8 cellular contexts compared by ENCODE assay signal in genomic region chr20:48657426-48658197, GRCh38.
DNase-seq lines count a peak whose midpoint lies in the region; ATAC-seq and TF ChIP-seq lines count a peak whose summit lies in the region.

No MANE protein-coding gene starts in this region.

- no peak overlapping the region for H2BK120ac ChIP-seq in H9 (ENCODE audit: low read depth, low read length, poor library complexity, severe bottlenecking)

- H2BK20ac ChIP-seq in H9 (ENCODE audit: low read depth, low read length, poor library complexity, severe bottlenecking), result no peak overlapping the region

- DNase-seq in AG09319 (ENCODE audit: extremely low read depth, low read depth) (peak; percentile 44), H9 (peak; percentile 76), NCI-H526 treated with DMSO at 0.1 percent for 48 hours (lab: John Stamatoyannopoulos, UW) (peak; percentile 52), coronary artery (ENCODE audit: low spot score) (no peak), lower leg skin (ENCODE audit: low spot score in 2 of 2) (peak; percentile 63 to 90)
- DNase-seq in activated CD4-positive, alpha-beta T cell treated with anti-CD3 and anti-CD28 coated beads, Interleukin-2, amount 50 U/mL, for 24 hours (ENCODE audit: low read depth in 1 of 2, low spot score in 1 of 2), result peak; percentile 44 to 65
- peak; percentile 24 for DNase-seq in stimulated activated CD8-positive, alpha-beta memory T cell treated with anti-CD3 and anti-CD28 coated beads, Interleukin-12 subunit alpha, Interleukin-12 subunit beta, amount 100 ng/mL, for 4 hours (ENCODE audit: low read depth)

- H3K4me1 ChIP-seq in H9 (ENCODE audit: insufficient read depth, low read length), result no peaks in the 10 kb centered on the region

- H3K23ac ChIP-seq in H9 (ENCODE audit: insufficient read length, low read depth, low read length), result no peak overlapping the region

- H3K9ac ChIP-seq in H9 (ENCODE audit: extremely low read depth, insufficient read length, low read length), result no peak overlapping the region

- H2AFZ ChIP-seq in H9 (ENCODE audit: low read length), result no peak overlapping the region

- intact Hi-C loops in lower leg skin (cut with DNase I; ENCODE audit: low total_unique reads), result loop anchor here (2.0 kb wide), 1 partner anchor 247 kb away; no protein-coding TSS in a partner anchor

- no peak overlapping the region for H4K5ac ChIP-seq in H9 (ENCODE audit: insufficient read length, low read depth, low read length)

- no peak overlapping the region; a peak in 1 of 5 replicates for H3K4me3 Mint-ChIP-seq in H9

- no peak overlapping the region for H3T11ph ChIP-seq in H9 (ENCODE audit: low read length)

- H2BK5ac ChIP-seq in H9 (ENCODE audit: insufficient read length, low read length), result no peak overlapping the region

- no peaks in the 10 kb centered on the region for H3K27me3 ChIP-seq in H9 (ENCODE audit: insufficient read depth, low read length)

- H3K79me1 ChIP-seq in H9 (ENCODE audit: insufficient read depth, low read depth, low read length, poor library complexity, severe bottlenecking), result no peaks in the 10 kb centered on the region

- no peak overlapping the region for H2BK12ac ChIP-seq in H9 (ENCODE audit: insufficient read length, low read depth, low read length)

- H3K4me1 Mint-ChIP-seq in H9, result peaks cover 4% of the 10 kb centered on the region in 2 experiments; a peak in 2 of 4 replicates

- H4K91ac ChIP-seq in H9 (ENCODE audit: insufficient read length, low read depth, low read length), result peak overlapping the region; percentile 54

- no peak overlapping the region for H4K8ac ChIP-seq in H9 (replicated peaks; ENCODE audit: insufficient read length, low read depth, low read length)

- WGBS in H9 (ENCODE audit: extremely low coverage, insufficient read length, low lambda C conversion rate), result no CpG with 5 or more reads among the region's 21 CpGs
- WGBS in lower leg skin, 2 donors, result 60 to 63% methylated on average over 20 to 21 of the region's 21 CpGs

- no peak overlapping the region for H3K18ac ChIP-seq in H9 (ENCODE audit: insufficient read length, low read depth, low read length)

- H3K79me2 ChIP-seq in H9 (ENCODE audit: insufficient read depth, low read length), result no peaks in the 10 kb centered on the region

- H3K9me3 ChIP-seq in H9 (ENCODE audit: control insufficient read depth, low read depth, low read length), result no peaks in the 10 kb centered on the region

- no peak overlapping the region for H3K27ac ChIP-seq in H9 (ENCODE audit: insufficient read length, low read depth, low read length)
- H3K27ac ChIP-seq in coronary artery, result peak overlapping the region; percentile 54 to 57

- peak overlapping the region in 1 of 3 experiments; percentile 44; a peak in 2 of 7 replicates for H3K27ac Mint-ChIP-seq in H9

- no peak overlapping the region for H3K4me2 ChIP-seq in H9 (ENCODE audit: insufficient read depth, insufficient read length, low read length)

- H2AK5ac ChIP-seq in H9 (ENCODE audit: insufficient read length, low read length), result no peak overlapping the region

- no peak for ATAC-seq in HG02870 (IDR thresholded peaks at IDR 0.05; ENCODE audit: unreplicated experiment)

- TF ChIP-seq CTCF in AG09319 (IDR thresholded peaks at IDR 0.05; ENCODE audit: low read depth, low read length) (peak; percentile 97), H9 (conservative IDR thresholded peaks at IDR 0.05) (peak; percentile 95), coronary artery (IDR thresholded peaks at IDR 0.05) (peak; percentile 96), lower leg skin (IDR thresholded peaks at IDR 0.05) (peak in 1 of 3 donors; percentile 91)

- H3K56ac ChIP-seq in H9 (ENCODE audit: insufficient read length, low read depth, low read length), result no peak overlapping the region

- peaks cover 0 to 10% (median 8%) of the 10 kb centered on the region in 3 experiments; a peak in 5 of 7 replicates for H3K36me3 Mint-ChIP-seq in H9 (ENCODE audit: insufficient read depth in 1 of 3, low read depth in 3 of 3)

- H4K20me1 ChIP-seq in H9 (ENCODE audit: control insufficient read depth, insufficient read depth, insufficient read length), result peaks cover 2% of the 10 kb centered on the region

- TF ChIP-seq POLR2A in lower leg skin (IDR thresholded peaks at IDR 0.05), result no peak

- H2BK15ac ChIP-seq in H9 (ENCODE audit: low read depth, low read length), result no peak overlapping the region

- H3K14ac ChIP-seq in H9 (ENCODE audit: insufficient read depth, low read length), result no peak overlapping the region

- H3K23me2 ChIP-seq in H9 (ENCODE audit: insufficient read length, low read depth, low read length, poor library complexity, severe bottlenecking), result no peaks in the 10 kb centered on the region

- H3K4ac ChIP-seq in H9 (ENCODE audit: low read depth, low read length), result no peak overlapping the region

- no peaks in the 10 kb centered on the region; the same call in 1 of the 2 replicates for H3K27me3 Mint-ChIP-seq in H9 (ENCODE audit: low read depth)

- peaks cover 4 to 7% of the 10 kb centered on the region in 2 experiments; a peak in 3 of 5 replicates for H3K9me3 Mint-ChIP-seq in H9

- no peak overlapping the region for H3K4me3 ChIP-seq in coronary artery
- H3K4me3 ChIP-seq in lower leg skin (ENCODE audit: low read depth, poor library complexity, severe bottlenecking), result no peak overlapping the region
